Comparison of ENCODE assay signal across 8 cellular contexts in the genomic region with DNA sequence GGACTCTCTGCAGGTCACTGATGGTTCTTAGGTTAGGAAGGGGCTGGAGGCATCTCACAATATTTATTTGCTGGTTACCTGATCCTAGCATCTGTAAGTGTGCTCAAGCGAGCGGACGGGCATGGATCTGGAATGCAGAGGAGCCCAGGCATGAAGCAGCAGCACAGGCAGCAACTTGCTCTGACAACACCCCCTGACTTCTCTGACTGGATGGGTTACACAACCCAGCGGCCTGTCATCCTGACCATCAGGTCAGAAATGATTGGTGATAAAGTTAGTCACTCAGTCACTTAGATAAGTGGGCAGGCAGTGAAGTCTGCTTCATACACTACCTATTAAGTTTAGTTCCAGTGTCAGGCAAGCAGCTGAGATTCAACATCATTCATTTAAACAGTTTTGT.
DNase-seq lines count a peak whose midpoint lies in the region; ATAC-seq, FAIRE-seq and TF ChIP-seq lines count a peak whose summit lies in the region.
"Not testable (repeated sequence)": the region's sequence is repeated elsewhere in the genome, so short reads cannot be mapped to it uniquely, and the experiment has no call there.

No MANE protein-coding gene starts in this region.

- H3K4me1 ChIP-seq in GM12878 (ENCODE audit: control insufficient read depth, insufficient read depth, low read length); thyroid gland: not testable (repeated sequence)

- not testable (repeated sequence) for H3K9me3 ChIP-seq in GM12878 (replicated peaks; ENCODE audit: control insufficient read depth, insufficient read depth, low read length); thyroid gland

- not testable (repeated sequence) for H4K20me1 ChIP-seq in GM12878 (ENCODE audit: control insufficient read depth, insufficient read depth)

- H3K79me2 ChIP-seq in GM12878 (ENCODE audit: control insufficient read depth, insufficient read depth, low read length): not testable (repeated sequence)

- TF ChIP-seq POLR2A in GM12878 (IDR thresholded peaks at IDR 0.05; ENCODE audit: low read depth, low read length); thyroid gland (IDR thresholded peaks at IDR 0.05): not testable (repeated sequence)

- not testable (repeated sequence) for H3K4me3 ChIP-seq in GM12878; epithelial cell of proximal tubule (ENCODE audit: low read depth, low read length); kidney epithelial cell (ENCODE audit: low read depth, low read length); thyroid gland (replicated peaks in 1 of 3)

- BruUV-seq in GM12878 (replicated peaks; lab: Mats Ljungman, UMichigan): not testable (repeated sequence)

- FAIRE-seq in GM12878 (lab: Jason Lieb, UNC): not testable (repeated sequence)

- SMC1A ChIA-PET in GM12878 (lab: Charles Lee; ENCODE audit: uncharacterized antibody, unreplicated experiment): not testable (repeated sequence)

- H3K9ac ChIP-seq in GM12878 (ENCODE audit: control insufficient read depth, insufficient read depth, low read length): not testable (repeated sequence)

- H2AFZ ChIP-seq in GM12878 (ENCODE audit: control insufficient read depth, low read depth, low read length): not testable (repeated sequence)

- TF ChIP-seq EP300 in GM12878 (IDR thresholded peaks at IDR 0.05; ENCODE audit: borderline replicate concordance in 1 of 2, control insufficient read depth in 1 of 2, low read depth in 2 of 2, low read length in 2 of 2): not testable (repeated sequence)

- peak; percentile 36; the same call in 1 of the 3 replicates for ATAC-seq in GM12878

- not testable (repeated sequence) for H3K27ac ChIP-seq in GM12878 (ENCODE audit: control insufficient read depth, insufficient read depth); thyroid gland

- CTCF ChIA-PET in GM12878 (lab: Yijun Ruan, JAX): not testable (repeated sequence)

- POLR2A ChIA-PET in GM12878 (lab: Charles Lee): interaction anchor here (0.7 kb wide), 1 partner anchor 38 kb away, joined by 3 read pairs; no protein-coding TSS in a partner anchor

- RAD21 ChIA-PET in GM12878 (lab: Charles Lee; ENCODE audit: unreplicated experiment): not testable (repeated sequence)

- TF ChIP-seq CTCF in GM12878 (IDR thresholded peaks at IDR 0.05 in 2 of 3, conservative IDR thresholded peaks at IDR 0.05 in 1 of 3; ENCODE audit: control insufficient read depth in 2 of 3, extremely low read depth in 1 of 3, insufficient read depth in 1 of 3, low read depth in 3 of 3, low read length in 3 of 3); epithelial cell of proximal tubule (conservative IDR thresholded peaks at IDR 0.05; ENCODE audit: low read depth, low read length); kidney epithelial cell (IDR thresholded peaks at IDR 0.05; ENCODE audit: insufficient read depth, low read length, poor library complexity, severe bottlenecking); thyroid gland (IDR thresholded peaks at IDR 0.05): not testable (repeated sequence)

- peak; percentile 4 for DNase-seq in EH (ENCODE audit: low read depth)
- DNase-seq in M059J (ENCODE audit: low read depth): peak; percentile 45
- DNase-seq in RKO (ENCODE audit: low spot score): peak; percentile 39
- not testable (repeated sequence) for DNase-seq in GM12878 (ENCODE audit: low read depth, low spot score)
- DNase-seq in epithelial cell of proximal tubule (ENCODE audit: low read depth): peak; percentile 39
- peak; percentile 60 for DNase-seq in kidney epithelial cell (ENCODE audit: low read depth)
- peak; percentile 5 for DNase-seq in non-pigmented ciliary epithelial cell (ENCODE audit: low read depth)
- DNase-seq in thyroid gland: peak; percentile 19 to 35

- H3K27me3 ChIP-seq in GM12878 (replicated peaks in 1 of 2; ENCODE audit: control insufficient read depth in 2 of 2, insufficient read depth in 2 of 2, low read length in 1 of 2); kidney epithelial cell (ENCODE audit: control insufficient read depth, insufficient read depth, low read length); thyroid gland: not testable (repeated sequence)

- TF ChIP-seq RAD21 in GM12878 (IDR thresholded peaks at IDR 0.05; ENCODE audit: insufficient read depth, low read depth, low read length): not testable (repeated sequence)

- H3K4me2 ChIP-seq in GM12878 (ENCODE audit: control insufficient read depth, insufficient read depth): not testable (repeated sequence)

- intact Hi-C loops in GM12878 (cut with micrococcal nuclease; ENCODE audit: unreplicated experiment); thyroid gland (cut with DNase I): not testable (repeated sequence)

- in situ Hi-C loops in GM12878 (cut with MboI): not testable (repeated sequence)

- WGBS in GM12878 (ENCODE audit: insufficient coverage, insufficient replicate concordance, low lambda C conversion rate, missing lambda C conversion rate): 65% methylated on average over 4 of the region's 4 CpGs
- WGBS in thyroid gland, 2 donors: 47 to 53% methylated on average over 4 of the region's 4 CpGs

- H3K36me3 ChIP-seq in GM12878 (ENCODE audit: control insufficient read depth in 2 of 2, insufficient read depth in 2 of 2, low read length in 1 of 2); kidney epithelial cell (ENCODE audit: control insufficient read depth, insufficient read depth, low read length); thyroid gland: not testable (repeated sequence)
